In genomic region chr13:40664100-40665060, GRCh38 we compare ENCODE assay signal across 8 cellular contexts. TPM values are rescaled to one million over a fixed set of nuclear protein-coding genes. Genes with fewer than 3 reads are reported as not detected.
DNase-seq lines count a peak whose midpoint lies in the region; ATAC-seq and TF ChIP-seq lines count a peak whose summit lies in the region.

No MANE protein-coding gene starts in this region.

- H3K27me3 Mint-ChIP-seq in activated CD8-positive, alpha-beta T cell treated with anti-CD3 and anti-CD28 coated beads for 36 hours: no peaks in the 10 kb centered on the region

- H3K4me3 Mint-ChIP-seq in activated CD8-positive, alpha-beta T cell treated with anti-CD3 and anti-CD28 coated beads for 36 hours: peak overlapping the region; percentile 84

- H3K36me3 ChIP-seq in Karpas-422 (ENCODE audit: insufficient read depth, low read length) (no peaks in the 10 kb centered on the region), mesendoderm (ENCODE audit: control insufficient read depth, insufficient read depth, low read length) (no peaks in the 10 kb centered on the region)

- ATAC-seq in GM19455 (IDR thresholded peaks at IDR 0.05; ENCODE audit: unreplicated experiment) (peak; percentile 31), GM18858 (IDR thresholded peaks at IDR 0.05; ENCODE audit: unreplicated experiment) (no peak)
- peak; percentile 32 for ATAC-seq in activated CD8-positive, alpha-beta T cell treated with anti-CD3 and anti-CD28 coated beads for 36 hours

- H3K79me2 ChIP-seq in Karpas-422 (ENCODE audit: low read length) (peaks cover 67% of the 10 kb centered on the region), mesendoderm (ENCODE audit: control insufficient read depth, insufficient read depth, low read length) (peaks cover 42% of the 10 kb centered on the region)

- no peak overlapping the region for H2AFZ ChIP-seq in Karpas-422 (ENCODE audit: low read length)

- H2BK120ac ChIP-seq in mesendoderm (ENCODE audit: low read depth, low read length): peak overlapping the region; percentile 61

- intact Hi-C loops in activated CD8-positive, alpha-beta T cell treated with anti-CD3 and anti-CD28 coated beads for 36 hours (cut with micrococcal nuclease): loop anchor here (5.0 to 10.0 kb wide), 5 partner anchors 52 to 480 kb away; partner anchors contain the start of gene MRPS31

- H3K36me3 Mint-ChIP-seq in activated CD8-positive, alpha-beta T cell treated with anti-CD3 and anti-CD28 coated beads for 36 hours (ENCODE audit: low read depth): peaks cover 27% of the 10 kb centered on the region

- no peaks in the 10 kb centered on the region for H3K9me2 ChIP-seq in Karpas-422 (replicated peaks; ENCODE audit: insufficient read depth, low read length)

- H2BK15ac ChIP-seq in mesendoderm (replicated peaks; ENCODE audit: low read depth): no peak overlapping the region

- H3K56ac ChIP-seq in mesendoderm (ENCODE audit: low read length): peak overlapping the region; percentile 99

- DNase-seq in Ammon's horn (ENCODE audit: low spot score) (peak; percentile 67), Karpas-422 (peak; percentile 77), mesendoderm (peak; percentile 79)
- DNase-seq in activated CD8-positive, alpha-beta T cell treated with anti-CD3 and anti-CD28 coated beads for 36 hours: peak; percentile 79
- DNase-seq in effector CD4-positive, alpha-beta T cell: peak; percentile 64
- peak; percentile 44 for DNase-seq in stimulated activated CD8-positive, alpha-beta memory T cell treated with anti-CD3 and anti-CD28 coated beads, Interleukin-15, amount 100 ng/mL, for 1 hour (ENCODE audit: low read depth)

- H3K18ac ChIP-seq in mesendoderm (ENCODE audit: low read length): peak overlapping the region; percentile 63

- no peak overlapping the region for H2AK5ac ChIP-seq in mesendoderm (ENCODE audit: low read length)

- H3K9me3 ChIP-seq in Karpas-422 (ENCODE audit: low read length): no peaks in the 10 kb centered on the region

- H4K5ac ChIP-seq in mesendoderm (ENCODE audit: low read length): no peak overlapping the region

- H3K4me1 Mint-ChIP-seq in activated CD8-positive, alpha-beta T cell treated with anti-CD3 and anti-CD28 coated beads for 36 hours (ENCODE audit: low read depth): peaks cover 44% of the 10 kb centered on the region

- no peak overlapping the region for H3K23ac ChIP-seq in mesendoderm (ENCODE audit: low read length)

- H3K4me2 ChIP-seq in Karpas-422 (ENCODE audit: low read depth, low read length, poor library complexity, severe bottlenecking) (peak overlapping the region; percentile 77), mesendoderm (ENCODE audit: low read length) (peak overlapping the region; percentile 97)

- H3K4me3 ChIP-seq in Karpas-422 (ENCODE audit: low read length): peak overlapping the region; percentile 85
- peak overlapping the region; percentile 94 for H3K4me3 ChIP-seq in mesendoderm (ENCODE audit: low read length)

- POLR2A ChIA-PET in activated CD8-positive, alpha-beta T cell treated with anti-CD3 and anti-CD28 coated beads for 36 hours (lab: Charles Lee): interaction anchor here (0.6 to 5.6 kb wide), 31 partner anchors 9 to 638 kb away, joined by 3 to 26 read pairs (median 3); no protein-coding TSS in a partner anchor

- no peak overlapping the region for H4K8ac ChIP-seq in mesendoderm (ENCODE audit: low read depth, low read length)

- H3K79me1 ChIP-seq in mesendoderm (ENCODE audit: low read length): no peaks in the 10 kb centered on the region

- H3K27ac ChIP-seq in Karpas-422 (ENCODE audit: low read length) (peak overlapping the region; percentile 69), mesendoderm (ENCODE audit: low read depth, low read length) (peak overlapping the region; percentile 94)

- H2BK5ac ChIP-seq in mesendoderm (ENCODE audit: low read length): peak overlapping the region; percentile 50

- H3K4me1 ChIP-seq in Karpas-422 (ENCODE audit: low read length) (peaks cover 62% of the 10 kb centered on the region), mesendoderm (ENCODE audit: control insufficient read depth, low read depth, low read length) (peaks cover 8% of the 10 kb centered on the region)

- WGBS in mesendoderm (ENCODE audit: extremely low coverage, insufficient coverage, low lambda C conversion rate): no CpG with 5 or more reads among the region's 87 CpGs

- H3K9ac ChIP-seq in Karpas-422 (ENCODE audit: low read length) (peak overlapping the region; percentile 93), mesendoderm (ENCODE audit: low read length) (peak overlapping the region; percentile 98)

- no peaks in the 10 kb centered on the region for H3K27me3 ChIP-seq in Karpas-422 (ENCODE audit: low read length)
- H3K27me3 ChIP-seq in mesendoderm (ENCODE audit: insufficient read depth, low read length, poor library complexity): no peaks in the 10 kb centered on the region

- CTCF ChIA-PET in activated CD8-positive, alpha-beta T cell treated with anti-CD3 and anti-CD28 coated beads for 36 hours (lab: Charles Lee): interaction anchor here (0.7 to 1.8 kb wide), 5 partner anchors 40 to 147 kb away, joined by 3 to 7 read pairs (median 3); no protein-coding TSS in a partner anchor

- H3K9me3 Mint-ChIP-seq in activated CD8-positive, alpha-beta T cell treated with anti-CD3 and anti-CD28 coated beads for 36 hours: no peaks in the 10 kb centered on the region

- TF ChIP-seq CTCF in activated CD8-positive, alpha-beta T cell treated with anti-CD3 and anti-CD28 coated beads for 36 hours (IDR thresholded peaks at IDR 0.05): no peak

- peak overlapping the region; percentile 94 for H3K27ac Mint-ChIP-seq in activated CD8-positive, alpha-beta T cell treated with anti-CD3 and anti-CD28 coated beads for 36 hours

- peaks cover 28% of the 10 kb centered on the region for H4K20me1 ChIP-seq in Karpas-422 (ENCODE audit: insufficient read depth, low read depth, low read length)

- peak overlapping the region; percentile 56 for H3K4ac ChIP-seq in mesendoderm (ENCODE audit: low read depth, low read length)

RNA-seq across cellular contexts. Expression of gene FOXO1, which starts 2.1 kb away (rescaled TPM):
- total RNA-seq in Karpas-422 (2014; rRNA removed; shearing (Covaris generic); ENCODE audit: low replicate concordance): 27.6 and 51.6 TPM in 2 replicates
- 10 to 100 TPM; 30.6 to 30.8 TPM for total RNA-seq in activated CD8-positive, alpha-beta T cell treated with anti-CD3 and anti-CD28 coated beads for 36 hours
- polyA plus RNA-seq in mesendoderm (2013, experiment 1 of 2): 12.8 TPM
- polyA plus RNA-seq in mesendoderm (2013, experiment 2 of 2): 13.3 TPM
